In the genomic region with DNA sequence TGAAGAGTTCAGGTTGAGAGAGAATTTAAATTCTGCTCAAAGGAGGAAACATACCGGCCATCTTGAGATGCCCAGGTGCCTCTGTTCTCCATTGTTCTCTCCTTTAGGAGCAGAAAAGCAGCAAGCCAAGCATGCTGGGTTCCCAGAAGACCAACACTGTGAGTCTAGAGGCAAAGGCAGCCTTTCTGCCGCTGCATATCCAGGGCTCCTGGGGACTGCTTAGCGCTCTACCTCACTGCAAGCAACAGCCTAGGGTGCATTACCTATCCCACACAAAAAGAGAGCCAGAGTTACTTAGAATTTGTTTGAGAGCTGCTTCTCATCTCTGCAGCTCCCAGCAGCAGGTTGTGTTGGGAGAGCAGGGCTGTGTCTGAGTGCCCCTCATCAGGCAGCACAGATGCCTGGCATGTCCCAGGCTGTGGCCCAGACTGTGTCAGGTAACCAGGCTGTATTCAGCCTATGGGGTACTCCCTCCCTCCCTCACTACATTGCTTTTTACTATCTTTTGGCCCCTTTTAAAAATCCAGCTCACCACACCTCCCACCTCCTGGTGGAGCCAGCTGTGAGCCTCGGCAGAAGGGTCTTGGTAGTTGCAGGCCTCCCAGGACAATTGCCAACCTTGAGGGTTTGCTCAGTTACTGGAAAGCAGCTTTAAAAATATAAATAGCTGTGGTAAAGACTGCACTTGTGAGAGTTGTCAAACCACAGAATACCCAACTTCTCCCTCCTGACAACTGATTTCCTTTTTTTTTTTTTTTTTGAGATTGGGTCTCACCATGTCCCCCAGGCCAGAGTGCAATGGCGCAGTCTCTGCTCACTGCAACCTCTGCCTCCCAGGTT, we compare ENCODE assay signal across 9 cellular contexts. TPM values are rescaled to one million over a fixed set of nuclear protein-coding genes. Genes with fewer than 3 reads are reported as not detected.
DNase-seq lines count a peak whose midpoint lies in the region; ATAC-seq and TF ChIP-seq lines count a peak whose summit lies in the region.
"Had no signal": no experiment of that assay in that cellular context is flagged by ENCODE, and none has a peak within 500 bp of the region (broad histone marks: within the 10 kb centered on the region; RNA-seq: fewer than 3 reads in every experiment).

No MANE protein-coding gene starts in this region.

- H3K9me2 ChIP-seq in Loucy (replicated peaks; ENCODE audit: low read depth, low read length), result no peaks in the 10 kb centered on the region

- DNase-seq in iris pigment epithelial cell (ENCODE audit: low read depth) (peak; percentile 47), middle frontal gyrus (ENCODE audit: extremely low spot score, low spot score) (no peak), right lobe of liver (no peak), AG08395 (ENCODE audit: low spot score) (no peak)
- DNase-seq in stimulated activated naive CD4-positive, alpha-beta T cell (lab: John Stamatoyannopoulos, UW), result no peak
- DNase-seq: activated CD4-positive, alpha-beta T cell treated with anti-CD3 and anti-CD28 coated beads, Interleukin-2, amount 50 U/mL, for 4 hours had no signal

- no peak for TF ChIP-seq POLR2A in right lobe of liver (IDR thresholded peaks at IDR 0.05)

- no peak overlapping the region for H3K27ac ChIP-seq in right lobe of liver

- no peaks in the 10 kb centered on the region for H3K79me2 ChIP-seq in Loucy (ENCODE audit: insufficient read depth, low read length)

- no peaks in the 10 kb centered on the region; the same call in 1 of the 2 replicates for H3K9me3 ChIP-seq in Loucy (ENCODE audit: insufficient read depth, low read depth, low read length)
- H3K9me3 ChIP-seq in right lobe of liver, result no peaks in the 10 kb centered on the region

- H2AFZ ChIP-seq in Loucy (ENCODE audit: low read length), result no peak overlapping the region

- peak; percentile 63 for ATAC-seq in GM18508 (IDR thresholded peaks at IDR 0.05; ENCODE audit: insufficient read depth, unreplicated experiment)
- ATAC-seq in GM21825 (IDR thresholded peaks at IDR 0.05; ENCODE audit: unreplicated experiment), result peak; percentile 70
- ATAC-seq in right lobe of liver, result no peak

- H3K36me3 ChIP-seq in Loucy (ENCODE audit: insufficient read depth, low read length) (no peaks in the 10 kb centered on the region), right lobe of liver (no peaks in the 10 kb centered on the region)

- H3K27me3 ChIP-seq in Loucy (ENCODE audit: insufficient read depth, low read length, poor library complexity, severe bottlenecking) (no peaks in the 10 kb centered on the region), right lobe of liver (no peaks in the 10 kb centered on the region)

- H3K4me3 ChIP-seq in Loucy (ENCODE audit: low read length, poor library complexity, severe bottlenecking) (peak overlapping the region; percentile 38), right lobe of liver (no peak overlapping the region)

- 73% methylated on average over 3 of the region's 5 CpGs for WGBS in right lobe of liver (ENCODE audit: insufficient coverage, low coverage, low lambda C conversion rate, missing lambda C conversion rate)

- no peaks in the 10 kb centered on the region for H4K20me1 ChIP-seq in Loucy (ENCODE audit: insufficient read depth, low read length, poor library complexity, severe bottlenecking)

- intact Hi-C loops in right lobe of liver (cut with DNase I), result no loop called here

- TF ChIP-seq CTCF in Loucy (conservative IDR thresholded peaks at IDR 0.05; ENCODE audit: low read length) (no peak), right lobe of liver (IDR thresholded peaks at IDR 0.05) (no peak)

- H3K9ac ChIP-seq in Loucy (ENCODE audit: low read depth, low read length, poor library complexity, severe bottlenecking), result peak overlapping the region; percentile 35

- H3F3A ChIP-seq in Loucy (ENCODE audit: low read depth), result 0 out of 2 replicates have a peak, but pooled peaks cover 6% of the 10 kb centered on the region

- H3K4me1 ChIP-seq in Loucy (ENCODE audit: insufficient read depth, low read length, poor library complexity, severe bottlenecking), result peaks cover 20% of the 10 kb centered on the region
- H3K4me1 ChIP-seq in right lobe of liver, result peaks cover 0 to 8% (median 6%) of the 10 kb centered on the region in 4 donors

- peak overlapping the region; percentile 41 for H3K4me2 ChIP-seq in Loucy (ENCODE audit: low read depth, low read length, poor library complexity, severe bottlenecking)

RNA-seq across cellular contexts. Expression of a gene that starts 30.2 kb away (rescaled TPM):
- 1 to 10 TPM; 1.8 to 3.9 (median 2.6) TPM for total RNA-seq in right lobe of liver

Comparison
In these comparisons a context has a peak if more than half of its experiments do, and no peak if none do; other contexts are left out.
1. ATAC-seq: peak in GM18508 (single experiment) and GM21825 (single experiment); none in right lobe of liver (0 of 4).